In the genomic region with DNA sequence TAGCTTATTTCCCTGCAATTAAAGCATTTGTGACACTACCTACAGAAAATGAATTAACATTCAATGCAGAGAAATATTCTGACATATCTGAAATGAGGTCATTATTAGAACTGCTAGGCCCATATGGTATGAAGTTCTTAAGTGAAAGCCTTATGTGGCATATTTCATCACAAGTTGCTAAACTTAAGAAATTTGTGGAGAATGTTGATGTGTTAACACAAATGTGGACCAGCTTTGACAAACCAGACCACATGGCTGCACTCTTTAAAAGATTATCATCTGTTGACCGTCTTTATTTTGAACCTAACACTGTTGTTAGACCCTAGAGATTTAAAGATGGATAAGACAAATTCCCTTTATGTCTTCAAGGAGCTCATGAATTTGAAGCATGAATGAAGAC, we compare ENCODE assay signal across 29 cellular contexts.
"Had no signal": no experiment of that assay in that cellular context is flagged by ENCODE, and none has a peak within 500 bp of the region (broad histone marks: within the 10 kb centered on the region; RNA-seq: fewer than 3 reads in every experiment).

No MANE protein-coding gene starts in this region.

- H3K9me3 ChIP-seq: Peyer's patch, SJCRH30 had no signal

- H3K27me3 ChIP-seq: Peyer's patch, SJCRH30 had no signal

- H3K4me3 ChIP-seq: Peyer's patch, SJCRH30, SK-N-MC had no signal

- DNase-seq: activated CD4-positive, alpha-beta T cell treated with anti-CD3 and anti-CD28 coated beads, Interleukin-2, amount 10 ng/mL, durations not matched to agents 24 days and 14 days; activated CD4-positive, alpha-beta T cell treated with anti-CD3 and anti-CD28 coated beads, Interleukin-2, amount 50 U/mL, for 4 hours; activated CD8-positive, alpha-beta T cell treated with anti-CD3 and anti-CD28 coated beads for 36 hours; activated gamma-delta T cell; activated naive CD4-positive, alpha-beta T cell treated with Interleukin-2 at 50 U/mL for 16 hours; activated naive CD8-positive, alpha-beta T cell treated with anti-CD3 and anti-CD28 coated beads, Interleukin-2, amount 10 ng/mL, durations not matched to agents 7 days and 5 days; activated T-cell treated with anti-CD3 and anti-CD28 coated beads, Interleukin-2, amount 50 U/mL, for 1 hour; activated T-cell treated with anti-CD3 and anti-CD28 coated beads, Interleukin-2, amount 50 U/mL, for 72 hours; caudate nucleus; cerebellar nuclear complex; Karpas-422; NCI-H1105; NCI-H1417 treated with DMSO at 0.1 percent for 48 hours; NCI-H1694; NCI-H1930; NCI-H2081 treated with DMSO at 0.1 percent for 48 hours; NCI-H226; NCI-H446 treated with DMSO at 0.1 percent for 48 hours; NCI-H526; NCI-H748 treated with DMSO at 0.1 percent for 48 hours; NK-92 treated with Interleukin-12 subunit alpha and Interleukin-12 subunit beta, amount 100 ng/mL, for 24 hours; PC-3; Peyer's patch; SJCRH30; T1000 had no signal

- FAIRE-seq: bronchial epithelial cell, TTC549 had no signal

- H3K27ac ChIP-seq: Peyer's patch, RWPE1, SJCRH30, SK-N-MC had no signal

- H3K36me3 ChIP-seq: Peyer's patch, SJCRH30 had no signal

- H3K4me1 ChIP-seq: Peyer's patch, SJCRH30 had no signal
